ENCODE assay signal across 28 cellular contexts in the genomic region with DNA sequence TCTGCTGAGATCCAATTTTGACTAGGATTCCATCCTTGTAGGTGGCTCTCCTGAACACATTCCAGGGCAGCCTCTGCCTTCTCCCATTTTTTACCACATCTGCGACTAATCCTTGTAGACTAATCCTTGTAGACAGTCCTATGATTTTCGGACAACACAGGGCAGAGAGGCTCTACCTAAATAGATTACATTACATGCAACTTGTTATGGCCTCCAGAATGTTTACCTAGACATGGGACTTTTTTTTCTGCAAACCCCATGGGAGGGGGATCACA.
"Had no signal": no experiment of that assay in that cellular context is flagged by ENCODE, and none has a peak within 500 bp of the region (broad histone marks: within the 10 kb centered on the region; RNA-seq: fewer than 3 reads in every experiment).

No MANE protein-coding gene starts in this region.

- H3K4me1 ChIP-seq: esophagus squamous epithelium, heart right ventricle, left lung, parathyroid adenoma, prostate gland, tibial nerve, upper lobe of left lung had no signal

- DNase-seq: dermis blood vessel endothelial cell; effector memory CD4-positive, alpha-beta T cell; esophagus squamous epithelium; foreskin melanocyte; glutamatergic neuron; heart right ventricle; hippocampal formation; left cardiac atrium; left lung; mesenchymal stem cell; mucosa of descending colon; naive B cell; right cardiac atrium; stimulated activated CD4-positive, alpha-beta T cell treated with anti-CD3 and anti-CD28 coated beads, Interleukin-15, amount 100 ng/mL, for 24 hours; stimulated activated CD4-positive, alpha-beta T cell treated with anti-CD3 and anti-CD28 coated beads, Interleukin-2, amount 100 ng/mL, for 48 hours; stimulated activated naive B cell treated with anti-CD40 and anti-IgM and Interleukin-4, amounts not matched to agents 10 μg/mL and 1 μg/mL and 100 μg/mL, for 72 hours; upper lobe of left lung had no signal

- H2AFZ ChIP-seq: neural progenitor cell, parathyroid adenoma had no signal

- H3K27me3 ChIP-seq: esophagus squamous epithelium, neural progenitor cell, tibial nerve, upper lobe of left lung had no signal

- H3K27ac ChIP-seq: coronary artery, esophagus squamous epithelium, heart right ventricle, left lung, neural progenitor cell, parathyroid adenoma, prostate gland, skin epidermis, thoracic aorta, tibial nerve, upper lobe of left lung had no signal

- ATAC-seq: heart right ventricle; left cardiac atrium; mucosa of descending colon; natural killer cell treated with Interleukin-12 subunit alpha and Interleukin-12 subunit beta and Interleukin-15 and Interleukin-18, amount 100 ng/mL, for 72 hours; right cardiac atrium; stimulated activated naive B cell treated with anti-CD40 and anti-IgM and Interleukin-4, amounts not matched to agents 10 μg/mL and 1 μg/mL and 100 μg/mL, for 72 hours had no signal

- H3K79me2 ChIP-seq: parathyroid adenoma had no signal

- H3K9me3 ChIP-seq: esophagus squamous epithelium, heart right ventricle, left lung, mucosa of descending colon, prostate gland, thoracic aorta, tibial nerve, upper lobe of left lung had no signal

- H3K9ac ChIP-seq: neural progenitor cell, parathyroid adenoma had no signal

- H3K4me2 ChIP-seq: neural progenitor cell had no signal

- H3K36me3 ChIP-seq: esophagus squamous epithelium, heart right ventricle, left lung, neural progenitor cell, prostate gland, thoracic aorta, tibial nerve, upper lobe of left lung had no signal

- H3K4me3 ChIP-seq: coronary artery, esophagus squamous epithelium, heart right ventricle, left lung, mucosa of descending colon, neural progenitor cell, prostate gland, skin epidermis, thoracic aorta, tibial nerve, upper lobe of left lung had no signal

- FAIRE-seq: endothelial cell of umbilical vein, islet of Langerhans, urothelium cell line had no signal
